Comparison of ENCODE assay signal across 12 cellular contexts in genomic region chr1:107689157-107689556, GRCh38.
DNase-seq lines count a peak whose midpoint lies in the region; ATAC-seq and TF ChIP-seq lines count a peak whose summit lies in the region.
"Had no signal": no experiment of that assay in that cellular context is flagged by ENCODE, and none has a peak within 500 bp of the region (broad histone marks: within the 10 kb centered on the region; RNA-seq: fewer than 3 reads in every experiment).

No MANE protein-coding gene starts in this region.

- TF ChIP-seq CTCF in nephron progenitor cell (IDR thresholded peaks at IDR 0.05) = no peak

- in situ Hi-C loops in Caki2 (cut with HindIII; ENCODE audit: low pct_unique_long_range_greater_than_20kb, low sequenced_read_pairs) = no loop called here

- H3K4me3 Mint-ChIP-seq in nephron progenitor cell = no peak overlapping the region
- H3K4me3 Mint-ChIP-seq: T-helper 17 cell had no signal

- H3K4me1 Mint-ChIP-seq in nephron progenitor cell = peaks cover 36% of the 10 kb centered on the region
- H3K4me1 Mint-ChIP-seq: T-helper 17 cell had no signal

- no peaks in the 10 kb centered on the region for H3K27me3 Mint-ChIP-seq in nephron progenitor cell (ENCODE audit: low read depth, poor library complexity)
- H3K27me3 Mint-ChIP-seq: T-helper 17 cell had no signal

- H3K27ac Mint-ChIP-seq in nephron progenitor cell = peak overlapping the region; percentile 84
- H3K27ac Mint-ChIP-seq: T-helper 17 cell had no signal

- DNase-seq in Caki2 (ENCODE audit: low read depth) (peak; percentile 54), NCI-H69 (lab: John Stamatoyannopoulos, UW) (peak; percentile 41), nephron progenitor cell (no peak), NCI-H2107 (lab: John Stamatoyannopoulos, UW) (no peak), NCI-H1417 (lab: John Stamatoyannopoulos, UW) (no peak)
- DNase-seq in effector CD8-positive, alpha-beta T cell (lab: John Stamatoyannopoulos, UW) = no peak
- DNase-seq: DND-41, left ventricle myocardium inferior, T-helper 17 cell, upper lobe of right lung had no signal

- ATAC-seq in esophagus mucosa (peak; percentile 39), HG03457 (IDR thresholded peaks at IDR 0.05; ENCODE audit: unreplicated experiment) (no peak)
- ATAC-seq: T-helper 17 cell, upper lobe of right lung had no signal

- no peaks in the 10 kb centered on the region for H3K9me3 Mint-ChIP-seq in nephron progenitor cell

- no peaks in the 10 kb centered on the region for H3K36me3 Mint-ChIP-seq in nephron progenitor cell (ENCODE audit: low read depth)

Comparison
In these comparisons a context has a peak if more than half of its experiments do, and no peak if none do; other contexts are left out.
1. DNase-seq: peak in Caki2 (single experiment) and NCI-H69 (single experiment); none in nephron progenitor cell (single experiment), NCI-H2107 (single experiment), effector CD8-positive, alpha-beta T cell (single experiment) and NCI-H1417 (0 of 3).